13 cellular contexts compared by ENCODE assay signal in the genomic region with DNA sequence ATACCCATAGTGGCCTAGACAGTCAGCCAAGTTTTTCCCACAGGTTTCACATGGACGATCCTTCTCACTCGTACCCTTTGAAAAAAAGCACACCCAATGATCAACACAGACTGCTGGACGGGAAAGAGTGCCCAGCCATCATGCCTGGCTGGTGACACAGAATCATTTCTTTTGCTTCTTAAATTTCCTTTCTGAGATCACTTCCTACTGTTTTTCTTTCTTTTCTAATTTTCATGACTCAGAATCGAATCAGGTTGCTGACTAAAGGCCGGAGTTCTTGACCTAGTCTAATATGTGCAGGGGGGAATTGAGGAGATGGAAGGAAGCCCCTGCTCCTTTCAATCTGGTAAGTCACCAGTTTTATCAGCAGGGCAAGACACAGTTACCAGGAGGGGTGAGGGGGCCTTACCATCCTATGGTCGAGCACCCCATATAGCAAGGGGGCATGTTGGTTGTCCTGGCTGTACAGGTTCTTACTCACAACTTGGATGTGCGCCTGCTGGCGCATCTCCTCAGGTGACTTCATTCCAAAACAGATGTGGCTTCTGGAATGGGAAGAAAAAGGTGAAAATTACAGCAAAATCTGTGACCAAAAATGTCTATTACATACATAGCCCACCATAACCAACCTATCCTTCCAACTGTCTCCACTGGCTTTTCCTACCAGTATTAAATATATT. TPM values are rescaled to one million over a fixed set of nuclear protein-coding genes. Genes with fewer than 3 reads are reported as not detected.
DNase-seq lines count a peak whose midpoint lies in the region; ATAC-seq and TF ChIP-seq lines count a peak whose summit lies in the region.
"Had no signal": no experiment of that assay in that cellular context is flagged by ENCODE, and none has a peak within 500 bp of the region (broad histone marks: within the 10 kb centered on the region; RNA-seq: fewer than 3 reads in every experiment).

No MANE protein-coding gene starts in this region.

- H3K36me3 ChIP-seq in SJSA1 = peaks cover 58% of the 10 kb centered on the region
- H3K36me3 ChIP-seq in upper lobe of left lung = peaks cover 34 to 52% (median 49%) of the 10 kb centered on the region in 4 donors

- no peak overlapping the region for H3K4me3 ChIP-seq in SJSA1
- no peak overlapping the region for H3K4me3 ChIP-seq in upper lobe of left lung
- H3K4me3 ChIP-seq: heart right ventricle, left ventricle myocardium inferior, prostate gland, thyroid gland had no signal

- peak; percentile 86 for DNase-seq in HCEC 1CT
- DNase-seq in SJSA1 (ENCODE audit: low read depth in 1 of 2, low spot score in 2 of 2) = peak in 1 of 2 experiments; percentile 37
- peak; percentile 31 for DNase-seq in fibroblast of gingiva (ENCODE audit: low read depth)
- DNase-seq in stromal cell of bone marrow (ENCODE audit: low read depth) = peak; percentile 61
- DNase-seq in upper lobe of left lung = no peak
- no peak for DNase-seq in GF-D8 (lab: John Stamatoyannopoulos, UW)
- DNase-seq: activated CD4-positive, alpha-beta memory T cell treated with anti-CD3 and anti-CD28 coated beads, Interleukin-2, amount 10 ng/mL, durations not matched to agents 7 days and 5 days; activated effector memory CD4-positive, alpha-beta T cell treated with anti-CD3 and anti-CD28 coated beads, Interleukin-2, amount 50 U/mL, for 16 hours; heart right ventricle; left ventricle myocardium inferior; thyroid gland had no signal

- ATAC-seq in upper lobe of left lung (ENCODE audit: low FRiP score in 2 of 2) = no peak
- no peak for ATAC-seq in GM18907 (IDR thresholded peaks at IDR 0.05; ENCODE audit: unreplicated experiment)
- ATAC-seq: heart right ventricle had no signal

- no peak for TF ChIP-seq EP300 in upper lobe of left lung (IDR thresholded peaks at IDR 0.05)

- TF ChIP-seq POLR2A in upper lobe of left lung (IDR thresholded peaks at IDR 0.05) = no peak

- peak overlapping the region; percentile 4; the same call in 1 of the 2 replicates for H3K27ac ChIP-seq in SJSA1
- H3K27ac ChIP-seq in upper lobe of left lung = no peak overlapping the region
- H3K27ac ChIP-seq: heart right ventricle, left ventricle myocardium inferior, prostate gland, thyroid gland had no signal

- no peaks in the 10 kb centered on the region for H3K27me3 ChIP-seq in SJSA1 (replicated peaks)
- no peaks in the 10 kb centered on the region for H3K27me3 ChIP-seq in upper lobe of left lung
- H3K27me3 ChIP-seq: heart right ventricle, thyroid gland had no signal

- H3K4me1 ChIP-seq in SJSA1 (replicated peaks) (peaks cover 31% of the 10 kb centered on the region), upper lobe of left lung (peaks cover 14 to 22% (median 18%) of the 10 kb centered on the region in 4 donors)

- H3K9me3 ChIP-seq in SJSA1 (replicated peaks) (no peaks in the 10 kb centered on the region), upper lobe of left lung (no peaks in the 10 kb centered on the region)
- H3K9me3 ChIP-seq: heart right ventricle, left ventricle myocardium inferior, prostate gland, thyroid gland had no signal

- no peak for TF ChIP-seq CTCF in upper lobe of left lung (IDR thresholded peaks at IDR 0.05)

- WGBS in upper lobe of left lung, 2 donors = 92 to 97% methylated on average over 8 of the region's 8 CpGs

RNA-seq across cellular contexts. Expression of a gene that starts 3.5 kb away (rescaled TPM):
- 8.3 and 10.8 TPM in 2 replicates for total RNA-seq in SJSA1 (2014; rRNA removed; shearing (Covaris generic))
- 10 to 100 TPM; 10.5 to 18.9 (median 11.0) TPM for total RNA-seq in upper lobe of left lung

RNA-seq across cellular contexts. Expression of a gene that starts 7.8 kb away (rescaled TPM):
- 2,140 and 2,791 TPM in 2 replicates for total RNA-seq in SJSA1 (2014; rRNA removed; shearing (Covaris generic))
- 1,000 to 10,000 TPM in 3 of 6 donors, 100 to 1,000 TPM in 3; 960 to 2,499 (median 1,242) TPM for total RNA-seq in upper lobe of left lung

Comparison
In these comparisons a context has a peak if more than half of its experiments do, and no peak if none do; other contexts are left out.
1. DNase-seq: peak in HCEC 1CT (single experiment), fibroblast of gingiva (single experiment) and stromal cell of bone marrow (single experiment); none in upper lobe of left lung (0 of 2) and GF-D8 (single experiment).